In the genomic region with DNA sequence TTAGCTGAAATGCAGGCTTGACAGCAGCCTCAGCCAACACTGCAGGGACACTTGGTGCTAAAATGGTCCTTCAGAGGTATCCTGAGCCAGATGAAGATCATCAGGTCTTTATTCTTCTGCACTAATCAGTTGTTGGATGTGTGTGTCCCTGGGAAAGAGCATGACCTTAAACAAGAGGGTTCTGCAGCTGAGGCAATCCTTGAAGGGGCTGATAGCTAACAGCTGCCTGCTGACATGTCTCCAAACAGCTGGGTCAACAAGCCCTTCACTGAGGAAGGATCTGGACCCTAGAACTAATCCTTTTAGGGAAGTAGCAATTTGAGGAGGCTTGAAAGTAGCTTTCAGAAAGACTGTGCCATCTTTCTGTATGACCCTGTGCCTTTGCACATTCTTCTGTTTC, we compare ENCODE assay signal across 14 cellular contexts.
"Had no signal": no experiment of that assay in that cellular context is flagged by ENCODE, and none has a peak within 500 bp of the region (broad histone marks: within the 10 kb centered on the region; RNA-seq: fewer than 3 reads in every experiment).

No MANE protein-coding gene starts in this region.

- H3K27ac Mint-ChIP-seq: activated naive CD4-positive, alpha-beta T cell treated with anti-CD3 and anti-CD28 coated beads, Interleukin-2, amount 50 U/mL, for 72 hours; activated T-cell treated with anti-CD3 and anti-CD28 coated beads, Interleukin-2, amount 50 U/mL, for 24 hours; stimulated activated memory B cell treated with anti-CD40 and anti-IgM and Interleukin-4, amounts not matched to agents 10 μg/mL and 1 μg/mL and 100 μg/mL, for 72 hours had no signal

- H3K4me1 Mint-ChIP-seq: stimulated activated memory B cell treated with anti-CD40 and anti-IgM and Interleukin-4, amounts not matched to agents 10 μg/mL and 1 μg/mL and 100 μg/mL, for 72 hours had no signal

- H3K4me3 Mint-ChIP-seq: activated T-cell treated with anti-CD3 and anti-CD28 coated beads, Interleukin-2, amount 50 U/mL, for 24 hours; brain; stimulated activated memory B cell treated with anti-CD40 and anti-IgM and Interleukin-4, amounts not matched to agents 10 μg/mL and 1 μg/mL and 100 μg/mL, for 72 hours had no signal

- H3K9me3 Mint-ChIP-seq: stimulated activated memory B cell treated with anti-CD40 and anti-IgM and Interleukin-4, amounts not matched to agents 10 μg/mL and 1 μg/mL and 100 μg/mL, for 72 hours had no signal

- H3K27ac ChIP-seq: esophagus squamous epithelium, pancreas, tibial nerve had no signal

- H3K27me3 ChIP-seq: esophagus squamous epithelium, pancreas, tibial nerve had no signal

- H3K36me3 ChIP-seq: esophagus squamous epithelium, pancreas, tibial nerve had no signal

- H3K9me3 ChIP-seq: esophagus squamous epithelium, pancreas, tibial nerve had no signal

- DNase-seq: activated CD4-positive, alpha-beta T cell treated with anti-CD3 and anti-CD28 coated beads, Interleukin-2, amount 50 U/mL, for 4 hours; activated CD4-positive, CD25-positive, alpha-beta regulatory T cell treated with anti-CD3 and anti-CD28 coated beads, Interleukin-2, amount 50 U/mL, for 72 hours; activated effector memory CD4-positive, alpha-beta T cell treated with anti-CD3 and anti-CD28 coated beads, Interleukin-2, amount 50 U/mL, for 16 hours; activated T-cell treated with anti-CD3 and anti-CD28 coated beads, Interleukin-2, amount 50 U/mL, for 24 hours; amniotic stem cell; esophagus squamous epithelium; foreskin melanocyte; islet precursor cell; pancreas had no signal

- H3K36me3 Mint-ChIP-seq: activated naive CD4-positive, alpha-beta T cell treated with anti-CD3 and anti-CD28 coated beads, Interleukin-2, amount 50 U/mL, for 72 hours; brain; stimulated activated memory B cell treated with anti-CD40 and anti-IgM and Interleukin-4, amounts not matched to agents 10 μg/mL and 1 μg/mL and 100 μg/mL, for 72 hours had no signal

- ATAC-seq: activated naive CD4-positive, alpha-beta T cell treated with anti-CD3 and anti-CD28 coated beads, Interleukin-2, amount 50 U/mL, for 72 hours; pancreas; stimulated activated memory B cell treated with anti-CD40 and anti-IgM and Interleukin-4, amounts not matched to agents 10 μg/mL and 1 μg/mL and 100 μg/mL, for 72 hours had no signal

- H3K27me3 Mint-ChIP-seq: activated T-cell treated with anti-CD3 and anti-CD28 coated beads, Interleukin-2, amount 50 U/mL, for 24 hours; brain; stimulated activated memory B cell treated with anti-CD40 and anti-IgM and Interleukin-4, amounts not matched to agents 10 μg/mL and 1 μg/mL and 100 μg/mL, for 72 hours had no signal

- H3K4me1 ChIP-seq: pancreas had no signal

- H3K4me3 ChIP-seq: esophagus squamous epithelium, pancreas, smooth muscle cell, tibial nerve had no signal
